16 cellular contexts compared by ENCODE assay signal in genomic region chr17:46964315-46965265, GRCh38. TPM values are rescaled to one million over a fixed set of nuclear protein-coding genes. Genes with fewer than 3 reads are reported as not detected.
DNase-seq lines count a peak whose midpoint lies in the region; FAIRE-seq and TF ChIP-seq lines count a peak whose summit lies in the region.
"Had no signal": no experiment of that assay in that cellular context is flagged by ENCODE, and none has a peak within 500 bp of the region (broad histone marks: within the 10 kb centered on the region; RNA-seq: fewer than 3 reads in every experiment).

No MANE protein-coding gene starts in this region.

- no peak overlapping the region for H3K27ac ChIP-seq in mammary epithelial cell (ENCODE audit: insufficient read depth, low read depth, low read length)
- H3K27ac ChIP-seq in prostate gland = no peak overlapping the region
- H3K27ac ChIP-seq: KMS-11, lower lobe of right lung, ovary, vagina had no signal

- no peaks in the 10 kb centered on the region for H3K9me3 ChIP-seq in mammary epithelial cell (replicated peaks; ENCODE audit: insufficient read depth, low read length)
- no peaks in the 10 kb centered on the region for H3K9me3 ChIP-seq in prostate gland
- H3K9me3 ChIP-seq: lower lobe of right lung, ovary, vagina had no signal

- H3K4me3 Mint-ChIP-seq in MCF 10A (ENCODE audit: unreplicated experiment) = no peak overlapping the region
- H3K4me3 Mint-ChIP-seq: activated CD8-positive, alpha-beta memory T cell treated with anti-CD3 and anti-CD28 coated beads, Interleukin-2, amount 10 ng/mL, durations not matched to agents 7 days and 5 days; T-helper 17 cell had no signal

- TF ChIP-seq CTCF in MCF 10A (IDR thresholded peaks at IDR 0.05; ENCODE audit: unreplicated experiment) = no peak
- no peak for TF ChIP-seq CTCF in mammary epithelial cell (conservative IDR thresholded peaks at IDR 0.05 in 1 of 2, IDR thresholded peaks at IDR 0.05 in 1 of 2; ENCODE audit: extremely low read depth in 1 of 2, insufficient read depth in 1 of 2, low read depth in 1 of 2, low read length in 2 of 2)
- no peak for TF ChIP-seq CTCF in fibroblast of mammary gland (conservative IDR thresholded peaks at IDR 0.05; ENCODE audit: control insufficient read depth, insufficient read depth, low read depth, low read length)
- TF ChIP-seq CTCF in prostate gland (IDR thresholded peaks at IDR 0.05) = no peak

- dilution Hi-C loops in mammary epithelial cell (cut with HindIII; ENCODE audit: low sequenced_read_pairs) = loop anchor here (5.0 kb wide), 1 partner anchor 77 kb away; no protein-coding TSS in a partner anchor

- H3K27me3 ChIP-seq in mammary epithelial cell (ENCODE audit: insufficient read depth, low read length) (peaks cover 2% of the 10 kb centered on the region), prostate gland (replicated peaks; ENCODE audit: insufficient read depth) (no peaks in the 10 kb centered on the region)
- H3K27me3 ChIP-seq: ovary, vagina had no signal

- FAIRE-seq in urothelium cell line (lab: Jason Lieb, UNC) = no peak

- H3K27me3 Mint-ChIP-seq in MCF 10A (ENCODE audit: insufficient read depth, unreplicated experiment) = peaks cover 53% of the 10 kb centered on the region

- no peak overlapping the region for H3K4me2 ChIP-seq in mammary epithelial cell (ENCODE audit: insufficient read depth, low read depth, low read length)
- H3K4me2 ChIP-seq: KMS-11 had no signal

- H3K36me3 ChIP-seq in mammary epithelial cell (ENCODE audit: insufficient read depth, low read length) (no peaks in the 10 kb centered on the region), prostate gland (no peaks in the 10 kb centered on the region)
- H3K36me3 ChIP-seq: lower lobe of right lung, ovary, vagina had no signal

- H3K27ac Mint-ChIP-seq in MCF 10A (ENCODE audit: low read depth, unreplicated experiment) = no peak overlapping the region
- H3K27ac Mint-ChIP-seq: activated CD8-positive, alpha-beta memory T cell treated with anti-CD3 and anti-CD28 coated beads, Interleukin-2, amount 10 ng/mL, durations not matched to agents 7 days and 5 days; T-helper 17 cell had no signal

- DNase-seq in MCF 10A (ENCODE audit: unreplicated experiment) (peak; percentile 42), mammary epithelial cell (no peak), RPMI8226 (peak; percentile 31), fibroblast of mammary gland (ENCODE audit: low read depth) (peak; percentile 28), urothelium cell line (ENCODE audit: low spot score) (peak; percentile 49), NCI-H2107 (lab: John Stamatoyannopoulos, UW) (no peak), prostate gland (ENCODE audit: low spot score) (no peak)
- DNase-seq in central memory CD4-positive, alpha-beta T cell = no peak
- DNase-seq: activated CD8-positive, alpha-beta memory T cell treated with anti-CD3 and anti-CD28 coated beads, Interleukin-2, amount 10 ng/mL, durations not matched to agents 7 days and 5 days; AML-193; lower lobe of right lung; NCI-H2029; ovary; T-helper 17 cell had no signal

- CTCF ChIA-PET in MCF 10A (lab: Yijun Ruan, JAX) (interaction anchor here (0.8 kb wide), 1 partner anchor 18 kb away, joined by 6 read pairs; no protein-coding TSS in a partner anchor), mammary epithelial cell (lab: Charles Lee; ENCODE audit: low non-redundant PET) (no interaction called here)

- no peaks in the 10 kb centered on the region for H3K36me3 Mint-ChIP-seq in MCF 10A (ENCODE audit: insufficient read depth, unreplicated experiment)

- POLR2A ChIA-PET in MCF 10A (lab: Yijun Ruan, JAX) = interaction anchor here (0.7 kb wide), 1 partner anchor 45 kb away, joined by 3 read pairs; no protein-coding TSS in a partner anchor

- TF ChIP-seq POLR2A in prostate gland (IDR thresholded peaks at IDR 0.05) = no peak

- peaks cover 6% of the 10 kb centered on the region for H3K4me1 Mint-ChIP-seq in MCF 10A (ENCODE audit: insufficient read depth, unreplicated experiment)

- no peak overlapping the region for H3K4me3 ChIP-seq in mammary epithelial cell (replicated peaks in 1 of 3; ENCODE audit: insufficient read depth in 1 of 3, low read depth in 2 of 3, low read length in 3 of 3)
- no peak overlapping the region for H3K4me3 ChIP-seq in fibroblast of mammary gland (ENCODE audit: control insufficient read depth, low read depth, low read length)
- no peak overlapping the region for H3K4me3 ChIP-seq in prostate gland
- H3K4me3 ChIP-seq: lower lobe of right lung, ovary, vagina had no signal

- BruUV-seq in MCF 10A (replicated peaks; lab: Mats Ljungman, UMichigan) (no TSS peak), mammary epithelial cell (replicated peaks; lab: Mats Ljungman, UMichigan) (no TSS peak)

- no peak overlapping the region for H2AFZ ChIP-seq in mammary epithelial cell (ENCODE audit: low read depth, low read length)

- in situ Hi-C loops in mammary epithelial cell (cut with MboI; ENCODE audit: low sequenced_read_pairs in 2 of 2) = no loop called here

- H3K4me1 ChIP-seq in mammary epithelial cell (ENCODE audit: insufficient read depth, low read length) (peaks cover 3% of the 10 kb centered on the region), prostate gland (replicated peaks) (no peaks in the 10 kb centered on the region)
- H3K4me1 ChIP-seq: lower lobe of right lung, vagina had no signal

- intact Hi-C loops in MCF 10A (cut with micrococcal nuclease) = no loop called here
- intact Hi-C loops in mammary epithelial cell (cut with micrococcal nuclease) = no loop called here
- intact Hi-C loops in prostate gland (cut with DNase I) = no loop called here

- no peaks in the 10 kb centered on the region for H4K20me1 ChIP-seq in mammary epithelial cell (ENCODE audit: insufficient read depth, low read length)

- H3K9ac ChIP-seq in mammary epithelial cell (ENCODE audit: insufficient read depth, low read length) = no peak overlapping the region
- H3K9ac ChIP-seq: KMS-11 had no signal

- WGBS in mammary epithelial cell (ENCODE audit: low coverage, missing lambda C conversion rate) = 78% methylated on average over 9 of the region's 9 CpGs
- WGBS in prostate gland = 80% methylated on average over 9 of the region's 9 CpGs

- H3K9me3 Mint-ChIP-seq in MCF 10A (ENCODE audit: unreplicated experiment) = no peaks in the 10 kb centered on the region

- no peaks in the 10 kb centered on the region for H3K79me2 ChIP-seq in mammary epithelial cell (ENCODE audit: insufficient read depth, low read length)

RNA-seq across cellular contexts. Expression of gene RPRML, which starts 14.5 kb away (rescaled TPM):
- total RNA-seq in MCF 10A (2022) = not detected in 2 replicates
- not detected for total RNA-seq in mammary epithelial cell
- not detected for polyA plus RNA-seq in mammary epithelial cell
- polyA minus RNA-seq in mammary epithelial cell = not detected
- 1 to 10 TPM in 1 of 2 donors, not detected in 1; 2.2 TPM for total RNA-seq in prostate gland
- total RNA-seq: activated CD8-positive, alpha-beta memory T cell treated with anti-CD3 and anti-CD28 coated beads, Interleukin-2, amount 10 ng/mL, durations not matched to agents 7 days and 5 days; lower lobe of right lung; T-helper 17 cell had no signal
- polyA plus RNA-seq: ovary had no signal

RNA-seq across cellular contexts. Expression of gene GOSR2, which starts 41.6 kb away (rescaled TPM):
- total RNA-seq in MCF 10A (2022) (78.3 and 84.0 TPM in 2 replicates), mammary epithelial cell (10 to 100 TPM; 38.8 to 56.8 TPM), prostate gland (10 to 100 TPM; 40.0 to 61.4 TPM)
- polyA plus RNA-seq in mammary epithelial cell = 42.1 TPM
- 21.1 TPM for polyA minus RNA-seq in mammary epithelial cell

Comparison
In these comparisons a context has a peak if more than half of its experiments do, and no peak if none do; other contexts are left out.
1. DNase-seq: peak in MCF 10A (single experiment), RPMI8226 (single experiment), fibroblast of mammary gland (single experiment) and urothelium cell line (single experiment); none in mammary epithelial cell (single experiment), NCI-H2107 (single experiment), prostate gland (single experiment) and central memory CD4-positive, alpha-beta T cell (single experiment).